15 cellular contexts compared by ENCODE assay signal in the genomic region with DNA sequence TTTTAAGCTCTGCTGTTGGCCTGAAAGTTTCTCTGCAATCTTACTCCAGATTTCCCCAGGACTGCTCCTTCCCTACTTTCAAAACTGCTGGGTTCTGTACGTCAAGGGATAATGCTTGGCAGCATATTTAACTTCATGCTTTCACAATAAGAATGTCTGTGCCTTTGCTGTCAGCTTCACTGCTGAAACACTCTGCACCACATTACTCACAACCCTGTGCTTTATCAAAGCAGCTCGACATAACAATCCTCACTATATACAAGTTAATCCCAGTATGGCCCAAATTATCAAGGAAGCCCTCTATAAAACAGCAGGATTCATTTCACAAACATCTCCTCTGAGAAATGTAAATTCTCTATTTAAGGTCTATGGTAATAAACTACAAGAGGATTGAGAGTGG. TPM values are rescaled to one million over a fixed set of nuclear protein-coding genes. Genes with fewer than 3 reads are reported as not detected.
DNase-seq lines count a peak whose midpoint lies in the region; ATAC-seq and TF ChIP-seq lines count a peak whose summit lies in the region.
"Had no signal": no experiment of that assay in that cellular context is flagged by ENCODE, and none has a peak within 500 bp of the region (broad histone marks: within the 10 kb centered on the region; RNA-seq: fewer than 3 reads in every experiment).

No MANE protein-coding gene starts in this region.

- in situ Hi-C loops in brain microvascular endothelial cell (cut with HindIII; ENCODE audit: low pct_ligation_motif_present, low sequenced_read_pairs) = no loop called here

- peak; percentile 68 to 71 for ATAC-seq in right cardiac atrium
- no peak for ATAC-seq in HG02973 (IDR thresholded peaks at IDR 0.05; ENCODE audit: unreplicated experiment)
- no peak for ATAC-seq in naive thymus-derived CD4-positive, alpha-beta T cell
- ATAC-seq: upper lobe of right lung had no signal

- no peak for TF ChIP-seq CTCF in brain microvascular endothelial cell (IDR thresholded peaks at IDR 0.05; ENCODE audit: low read depth, low read length, missing control alignments)

- no peaks in the 10 kb centered on the region for H3K27me3 ChIP-seq in brain microvascular endothelial cell (replicated peaks)
- no peaks in the 10 kb centered on the region for H3K27me3 ChIP-seq in right cardiac atrium (ENCODE audit: control insufficient read depth, insufficient read depth)
- no peaks in the 10 kb centered on the region for H3K27me3 ChIP-seq in skeletal muscle tissue (ENCODE audit: control insufficient read depth in 3 of 3, insufficient read depth in 3 of 3, low read length in 3 of 3)
- no peaks in the 10 kb centered on the region for H3K27me3 ChIP-seq in naive thymus-derived CD4-positive, alpha-beta T cell (ENCODE audit: control insufficient read depth in 2 of 2, insufficient read depth in 2 of 2, low read length in 2 of 2)
- H3K27me3 ChIP-seq: upper lobe of right lung had no signal

- peaks cover 22% of the 10 kb centered on the region for H3K36me3 ChIP-seq in brain microvascular endothelial cell (replicated peaks)
- H3K36me3 ChIP-seq in skeletal muscle tissue (ENCODE audit: control insufficient read depth in 3 of 3, insufficient read depth in 3 of 3, low read length in 3 of 3) = peaks cover 2 to 19% (median 5%) of the 10 kb centered on the region in 3 donors
- no peaks in the 10 kb centered on the region for H3K36me3 ChIP-seq in naive thymus-derived CD4-positive, alpha-beta T cell (ENCODE audit: control insufficient read depth in 2 of 3, insufficient read depth in 3 of 3, low read length in 3 of 3)

- H3K27ac ChIP-seq in brain microvascular endothelial cell = no peak overlapping the region
- H3K27ac ChIP-seq in right cardiac atrium (ENCODE audit: low read length) = peak overlapping the region; percentile 70
- H3K27ac ChIP-seq in skeletal muscle tissue (ENCODE audit: low read depth, low read length) = no peak overlapping the region
- H3K27ac ChIP-seq in naive thymus-derived CD4-positive, alpha-beta T cell (ENCODE audit: low read depth, low read length) = no peak overlapping the region
- H3K27ac ChIP-seq: upper lobe of right lung had no signal

- CTCF ChIA-PET in naive thymus-derived CD4-positive, alpha-beta T cell (lab: Charles Lee) = no interaction called here

- H3K36me3 Mint-ChIP-seq in naive thymus-derived CD4-positive, alpha-beta T cell = peaks cover 0 to 2% (median 0%) of the 10 kb centered on the region in 5 donors
- H3K36me3 Mint-ChIP-seq: activated CD4-positive, alpha-beta memory T cell treated with anti-CD3 and anti-CD28 coated beads for 36 hours had no signal

- H3K4me3 ChIP-seq in brain microvascular endothelial cell (ENCODE audit: low read depth, low read length) = no peak overlapping the region
- no peak overlapping the region for H3K4me3 ChIP-seq in right cardiac atrium (ENCODE audit: low read length)
- no peak overlapping the region for H3K4me3 ChIP-seq in skeletal muscle tissue (ENCODE audit: low read length in 3 of 3)
- H3K4me3 ChIP-seq in naive thymus-derived CD4-positive, alpha-beta T cell (ENCODE audit: low read length) = no peak overlapping the region
- H3K4me3 ChIP-seq: upper lobe of right lung had no signal

- H3K27ac Mint-ChIP-seq in naive thymus-derived CD4-positive, alpha-beta T cell = no peak overlapping the region
- H3K27ac Mint-ChIP-seq: activated CD4-positive, alpha-beta memory T cell treated with anti-CD3 and anti-CD28 coated beads for 36 hours; activated naive CD8-positive, alpha-beta T cell treated with anti-CD3 and anti-CD28 coated beads, Interleukin-2, amount 10 ng/mL, durations not matched to agents 7 days and 5 days had no signal

- intact Hi-C loops in right cardiac atrium (cut with DNase I) = no loop called here
- intact Hi-C loops in naive thymus-derived CD4-positive, alpha-beta T cell (cut with micrococcal nuclease) = no loop called here

- H3K4me1 ChIP-seq in right cardiac atrium (ENCODE audit: control insufficient read depth, insufficient read depth, low read length) (peaks cover 18% of the 10 kb centered on the region), skeletal muscle tissue (ENCODE audit: control insufficient read depth in 3 of 3, insufficient read depth in 3 of 3, low read length in 3 of 3) (peaks cover 43 to 64% (median 45%) of the 10 kb centered on the region in 3 donors)
- peaks cover 0 to 5% of the 10 kb centered on the region in 2 donors for H3K4me1 ChIP-seq in naive thymus-derived CD4-positive, alpha-beta T cell (ENCODE audit: control insufficient read depth in 2 of 2, insufficient read depth in 2 of 2, low read length in 2 of 2)

- H3K9me3 ChIP-seq in right cardiac atrium (ENCODE audit: control insufficient read depth, low read length) (no peaks in the 10 kb centered on the region), skeletal muscle tissue (ENCODE audit: control insufficient read depth in 3 of 3, low read length in 3 of 3) (no peaks in the 10 kb centered on the region)
- no peaks in the 10 kb centered on the region for H3K9me3 ChIP-seq in naive thymus-derived CD4-positive, alpha-beta T cell (ENCODE audit: control insufficient read depth in 2 of 3, low read length in 3 of 3)
- H3K9me3 ChIP-seq: upper lobe of right lung had no signal

- POLR2A ChIA-PET in naive thymus-derived CD4-positive, alpha-beta T cell (lab: Charles Lee) = no interaction called here

- no peaks in the 10 kb centered on the region for H3K9me3 Mint-ChIP-seq in naive thymus-derived CD4-positive, alpha-beta T cell
- H3K9me3 Mint-ChIP-seq: activated CD4-positive, alpha-beta memory T cell treated with anti-CD3 and anti-CD28 coated beads for 36 hours; activated naive CD8-positive, alpha-beta T cell treated with anti-CD3 and anti-CD28 coated beads, Interleukin-2, amount 10 ng/mL, durations not matched to agents 7 days and 5 days had no signal

- H3K9ac ChIP-seq in skeletal muscle tissue (ENCODE audit: low read depth in 1 of 3, low read length in 3 of 3) = peak overlapping the region in 2 of 3 donors; percentile 57 to 59

- DNase-seq in GM04503 (ENCODE audit: low read depth) (peak; percentile 78), brain microvascular endothelial cell (peak; percentile 60), right cardiac atrium (no peak), NCI-H146 treated with DMSO at 0.1 percent for 48 hours (lab: John Stamatoyannopoulos, UW; ENCODE audit: unreplicated experiment) (no peak), COLO668 (lab: John Stamatoyannopoulos, UW; ENCODE audit: unreplicated experiment) (no peak)
- no peak for DNase-seq in naive thymus-derived CD4-positive, alpha-beta T cell
- DNase-seq: activated CD4-positive, alpha-beta memory T cell treated with anti-CD3 and anti-CD28 coated beads for 36 hours; activated naive CD8-positive, alpha-beta T cell treated with anti-CD3 and anti-CD28 coated beads, Interleukin-2, amount 10 ng/mL, durations not matched to agents 7 days and 5 days; DMS 273 treated with DMSO at 0.1 percent for 48 hours; islet precursor cell; NCI-H1105; nucleus accumbens; upper lobe of right lung had no signal

- H3K4me3 Mint-ChIP-seq in naive thymus-derived CD4-positive, alpha-beta T cell = no peak overlapping the region
- H3K4me3 Mint-ChIP-seq: activated CD4-positive, alpha-beta memory T cell treated with anti-CD3 and anti-CD28 coated beads for 36 hours; activated naive CD8-positive, alpha-beta T cell treated with anti-CD3 and anti-CD28 coated beads, Interleukin-2, amount 10 ng/mL, durations not matched to agents 7 days and 5 days had no signal

- H3K4me1 Mint-ChIP-seq in naive thymus-derived CD4-positive, alpha-beta T cell = peaks cover 7 to 29% (median 10%) of the 10 kb centered on the region in 7 donors

- WGBS in right cardiac atrium = 26% methylated on average over 2 of the region's 2 CpGs

- H3K27me3 Mint-ChIP-seq in naive thymus-derived CD4-positive, alpha-beta T cell = peaks cover 0 to 7% (median 0%) of the 10 kb centered on the region in 5 donors
- H3K27me3 Mint-ChIP-seq: activated CD4-positive, alpha-beta memory T cell treated with anti-CD3 and anti-CD28 coated beads for 36 hours; activated naive CD8-positive, alpha-beta T cell treated with anti-CD3 and anti-CD28 coated beads, Interleukin-2, amount 10 ng/mL, durations not matched to agents 7 days and 5 days had no signal

RNA-seq across cellular contexts. Expression of gene LATS2, which starts 17.5 kb away (rescaled TPM):
- total RNA-seq in right cardiac atrium (10 to 100 TPM; 22.1 to 36.7 (median 23.6) TPM), skeletal muscle tissue (8.9 TPM)
- 10.5 TPM for polyA plus RNA-seq in right cardiac atrium
- total RNA-seq in naive thymus-derived CD4-positive, alpha-beta T cell = 10 to 100 TPM in 1 of 5 experiments, 1 to 10 TPM in 4; 1.3 to 11.9 (median 2.3) TPM
- polyA plus RNA-seq in naive thymus-derived CD4-positive, alpha-beta T cell = not detected

Comparison
In these comparisons a context has a peak if more than half of its experiments do, and no peak if none do; other contexts are left out.
1. DNase-seq: peak in GM04503 (single experiment) and brain microvascular endothelial cell (single experiment); none in right cardiac atrium (0 of 3), NCI-H146 treated with DMSO at 0.1 percent for 48 hours (single experiment), naive thymus-derived CD4-positive, alpha-beta T cell (0 of 9) and COLO668 (single experiment).
2. ATAC-seq: peak in right cardiac atrium (2 of 2); none in HG02973 (single experiment) and naive thymus-derived CD4-positive, alpha-beta T cell (single experiment).